21 cellular contexts compared by ENCODE assay signal in genomic region chr17:21379080-21379711, GRCh38. TPM values are rescaled to one million over a fixed set of nuclear protein-coding genes. Genes with fewer than 3 reads are reported as not detected.
DNase-seq lines count a peak whose midpoint lies in the region; ATAC-seq and TF ChIP-seq lines count a peak whose summit lies in the region.
"Had no signal": no experiment of that assay in that cellular context is flagged by ENCODE, and none has a peak within 500 bp of the region (broad histone marks: within the 10 kb centered on the region; RNA-seq: fewer than 3 reads in every experiment).

No MANE protein-coding gene starts in this region.

- H4K20me1 ChIP-seq in PC-3 (ENCODE audit: low read length): no peaks in the 10 kb centered on the region

- peak; percentile 85 for DNase-seq in NCI-H1105 (lab: John Stamatoyannopoulos, UW)
- DNase-seq in PC-3: no peak
- peak; percentile 66 for DNase-seq in left ventricle myocardium inferior
- DNase-seq in NCI-H2171 (lab: John Stamatoyannopoulos, UW): no peak
- no peak for DNase-seq in epidermal melanocyte (ENCODE audit: insufficient read length, low spot score)
- DNase-seq: activated CD4-positive, alpha-beta T cell treated with anti-CD3 and anti-CD28 coated beads for 48 hours; BE2C; Calu3; effector memory CD8-positive, alpha-beta T cell; KG1; midbrain; NCI-H526 treated with DMSO at 0.1 percent for 48 hours; OCI-M1; stimulated activated CD4-positive, alpha-beta T cell treated with anti-CD3 and anti-CD28 coated beads, Interleukin-4, amount 100 ng/mL, for 24 hours; T-helper 17 cell had no signal

- H3F3A ChIP-seq in PC-3 (ENCODE audit: low read length, unreplicated experiment): no peaks in the 10 kb centered on the region

- no peaks in the 10 kb centered on the region for H3K27me3 ChIP-seq in PC-3 (ENCODE audit: low read length)
- H3K27me3 ChIP-seq in left ventricle myocardium inferior (ENCODE audit: low read depth): peaks cover 22% of the 10 kb centered on the region
- no peaks in the 10 kb centered on the region for H3K27me3 ChIP-seq in skeletal muscle tissue (ENCODE audit: control insufficient read depth in 3 of 3, insufficient read depth in 3 of 3, low read length in 3 of 3)

- POLR2A ChIA-PET in PC-3 (lab: Charles Lee; ENCODE audit: unreplicated experiment): no interaction called here

- no peak overlapping the region for H3K27ac ChIP-seq in PC-3 (ENCODE audit: low read length)
- peak overlapping the region; percentile 86 for H3K27ac ChIP-seq in left ventricle myocardium inferior (replicated peaks)
- H3K27ac ChIP-seq in skeletal muscle tissue (ENCODE audit: low read depth, low read length): peak overlapping the region; percentile 91
- H3K27ac ChIP-seq: prostate gland had no signal

- TF ChIP-seq CTCF in PC-3 (conservative IDR thresholded peaks at IDR 0.05; ENCODE audit: low read depth, low read length): no peak
- no peak for TF ChIP-seq CTCF in left ventricle myocardium inferior (IDR thresholded peaks at IDR 0.05; ENCODE audit: borderline replicate concordance)

- no peaks in the 10 kb centered on the region for H3K9me2 ChIP-seq in PC-3 (replicated peaks; ENCODE audit: low read length)

- H3K36me3 ChIP-seq in PC-3 (ENCODE audit: low read depth, low read length) (no peaks in the 10 kb centered on the region), left ventricle myocardium inferior (no peaks in the 10 kb centered on the region), skeletal muscle tissue (ENCODE audit: control insufficient read depth in 3 of 3, insufficient read depth in 3 of 3, low read length in 3 of 3) (no peaks in the 10 kb centered on the region)
- H3K36me3 ChIP-seq: BE2C, prostate gland had no signal

- CTCF ChIA-PET in PC-3 (lab: Charles Lee): no interaction called here

- ATAC-seq in PC-3 (peak; percentile 31), HG03342 (IDR thresholded peaks at IDR 0.05; ENCODE audit: unreplicated experiment) (no peak), HG02870 (IDR thresholded peaks at IDR 0.05; ENCODE audit: unreplicated experiment) (no peak)
- ATAC-seq: effector memory CD8-positive, alpha-beta T cell; left lobe of liver; T-helper 17 cell had no signal

- H2AFZ ChIP-seq in PC-3 (ENCODE audit: low read length): no peak overlapping the region

- intact Hi-C loops in PC-3 (cut with micrococcal nuclease): no loop called here
- intact Hi-C loops in left ventricle myocardium inferior (cut with micrococcal nuclease): no loop called here

- H3K4me1 ChIP-seq in PC-3 (ENCODE audit: insufficient read depth, low read length): peaks cover 12% of the 10 kb centered on the region
- peaks cover 70% of the 10 kb centered on the region for H3K4me1 ChIP-seq in left ventricle myocardium inferior
- peaks cover 35 to 76% (median 67%) of the 10 kb centered on the region in 3 donors for H3K4me1 ChIP-seq in skeletal muscle tissue (ENCODE audit: control insufficient read depth in 3 of 3, insufficient read depth in 3 of 3, low read length in 3 of 3)
- H3K4me1 ChIP-seq: prostate gland had no signal

- H3K9me3 ChIP-seq in PC-3 (ENCODE audit: low read length): no peaks in the 10 kb centered on the region
- no peaks in the 10 kb centered on the region for H3K9me3 ChIP-seq in left ventricle myocardium inferior (replicated peaks)
- no peaks in the 10 kb centered on the region for H3K9me3 ChIP-seq in skeletal muscle tissue (ENCODE audit: control insufficient read depth in 3 of 3, low read length in 3 of 3)
- H3K9me3 ChIP-seq: BE2C, prostate gland had no signal

- no peak overlapping the region for H3K4me2 ChIP-seq in PC-3 (ENCODE audit: low read length)
- H3K4me2 ChIP-seq: smooth muscle cell had no signal

- H3K79me2 ChIP-seq in PC-3 (ENCODE audit: low read length): peaks cover 13% of the 10 kb centered on the region

- no TSS peak for BruUV-seq in PC-3 (replicated peaks; lab: Mats Ljungman, UMichigan)

- H3K4me3 ChIP-seq in PC-3 (ENCODE audit: low read length) (no peak overlapping the region), left ventricle myocardium inferior (peak overlapping the region; percentile 3), skeletal muscle tissue (ENCODE audit: low read length in 3 of 3) (peak overlapping the region in 2 of 3 donors; percentile 22 to 42)
- H3K4me3 ChIP-seq: prostate gland, smooth muscle cell had no signal

- H3K9ac ChIP-seq in PC-3 (ENCODE audit: low read length): no peak overlapping the region
- H3K9ac ChIP-seq in skeletal muscle tissue (ENCODE audit: low read depth in 1 of 3, low read length in 3 of 3): peak overlapping the region; percentile 57 to 87 (median 60)

RNA-seq across cellular contexts. Expression of gene KCNJ12, which starts 3.0 kb away (rescaled TPM):
- total RNA-seq in PC-3 (2014; rRNA removed) (10.0 and 11.1 TPM in 2 replicates), left ventricle myocardium inferior (12.3 TPM), skeletal muscle tissue (14.6 TPM)
- total RNA-seq: Calu3 had no signal

Comparison
In these comparisons a context has a peak if more than half of its experiments do, and no peak if none do; other contexts are left out.
1. DNase-seq: peak in NCI-H1105 (single experiment) and left ventricle myocardium inferior (single experiment); none in PC-3 (single experiment), NCI-H2171 (single experiment) and epidermal melanocyte (single experiment).